Comparison of ENCODE assay signal across 8 cellular contexts in the genomic region with DNA sequence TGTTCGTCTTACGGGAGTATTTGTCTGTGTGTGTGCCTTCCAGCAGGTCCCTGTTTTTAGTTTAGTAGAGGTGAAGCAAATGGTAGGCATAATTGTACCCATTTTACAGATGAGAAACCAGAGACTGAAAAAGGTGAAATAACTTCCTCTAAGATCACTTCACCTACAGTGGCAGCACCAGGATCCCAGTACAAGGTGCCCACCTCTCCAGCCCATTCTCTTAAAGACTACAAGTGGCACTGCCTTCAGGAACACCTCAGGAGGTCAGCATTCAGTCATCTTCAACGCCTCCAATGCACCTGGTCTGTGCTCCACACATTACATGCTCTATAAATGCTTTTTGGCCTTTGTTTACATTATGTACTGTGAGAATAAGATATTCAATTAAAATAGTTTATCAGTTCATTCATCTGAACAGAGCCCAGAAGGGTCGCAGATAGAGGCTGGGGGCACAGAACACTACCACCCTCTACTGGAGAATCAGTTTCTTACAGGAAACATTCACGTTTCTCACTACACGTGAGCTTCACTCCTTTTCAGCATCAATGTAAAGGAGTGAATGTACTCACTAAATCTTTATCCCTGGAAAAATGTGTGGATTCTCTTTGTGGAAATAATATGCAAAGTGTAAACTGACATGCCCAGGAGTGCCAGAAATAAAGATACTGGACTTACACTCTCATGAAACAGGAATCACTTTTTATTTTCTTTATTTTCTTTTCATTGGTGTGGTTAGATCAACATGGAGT. TPM values are rescaled to one million over a fixed set of nuclear protein-coding genes. Genes with fewer than 3 reads are reported as not detected.
A peak's percentile ranks its signal among the peaks of the same experiment; 100 is the strongest.
DNase-seq lines count a peak whose midpoint lies in the region; ATAC-seq and TF ChIP-seq lines count a peak whose summit lies in the region.

No MANE protein-coding gene starts in this region.

- no peaks in the 10 kb centered on the region for H3K4me1 Mint-ChIP-seq in activated T-cell treated with anti-CD3 and anti-CD28 coated beads, Interleukin-2, amount 50 U/mL, for 72 hours (ENCODE audit: low read depth)
- no peaks in the 10 kb centered on the region for H3K4me1 Mint-ChIP-seq in activated T-cell treated with anti-CD3 and anti-CD28 coated beads, Interleukin-2, amount 50 U/mL, for 24 hours (ENCODE audit: low read depth)

- H3K27me3 ChIP-seq in Panc1 (ENCODE audit: control insufficient read depth, insufficient read depth, low read length) (no peaks in the 10 kb centered on the region), fibroblast of lung (ENCODE audit: control insufficient read depth, insufficient read depth, low read length) (no peaks in the 10 kb centered on the region), gastrocnemius medialis (no peaks in the 10 kb centered on the region)

- POLR2A ChIA-PET in Panc1 (lab: Charles Lee), result interaction anchor here (0.7 to 1.0 kb wide), 2 partner anchors 19 to 280 kb away, joined by 3 to 13 read pairs; no protein-coding TSS in a partner anchor

- DNase-seq in activated T-cell treated with anti-CD3 and anti-CD28 coated beads, Interleukin-2, amount 50 U/mL, for 72 hours, result peak; percentile 6 to 16
- DNase-seq in activated T-cell treated with anti-CD3 and anti-CD28 coated beads, Interleukin-2, amount 50 U/mL, for 24 hours, result no peak
- DNase-seq in Panc1 (ENCODE audit: low read depth, low spot score) (no peak), fibroblast of lung (ENCODE audit: low read depth in 2 of 2) (peak in 1 of 2 donors; percentile 32), gastrocnemius medialis (no peak), NOMO-1 (lab: John Stamatoyannopoulos, UW; ENCODE audit: unreplicated experiment in 2 of 2) (no peak), CD1c-positive myeloid dendritic cell (ENCODE audit: extremely low spot score) (no peak)

- H3K9ac ChIP-seq in fibroblast of lung (ENCODE audit: insufficient read depth, low read length), result no peak overlapping the region

- no peaks in the 10 kb centered on the region for H4K20me1 ChIP-seq in fibroblast of lung (ENCODE audit: control insufficient read depth, extremely low read depth, insufficient read depth, low read length)

- ATAC-seq in activated T-cell treated with anti-CD3 and anti-CD28 coated beads, Interleukin-2, amount 50 U/mL, for 72 hours (replicated peaks in 1 of 2), result no peak
- ATAC-seq in Panc1 (peak; percentile 66), gastrocnemius medialis (peak; percentile 28 to 68), GM18909 (IDR thresholded peaks at IDR 0.05; ENCODE audit: poor library complexity, unreplicated experiment) (no peak)

- H3K27ac Mint-ChIP-seq in activated T-cell treated with anti-CD3 and anti-CD28 coated beads, Interleukin-2, amount 50 U/mL, for 72 hours, result no peak overlapping the region
- no peak overlapping the region for H3K27ac Mint-ChIP-seq in activated T-cell treated with anti-CD3 and anti-CD28 coated beads, Interleukin-2, amount 50 U/mL, for 24 hours

- TF ChIP-seq CTCF in Panc1 (IDR thresholded peaks at IDR 0.05), result peak; percentile 91
- peak; percentile 59 for TF ChIP-seq CTCF in fibroblast of lung (conservative IDR thresholded peaks at IDR 0.05 in 1 of 2, IDR thresholded peaks at IDR 0.05 in 1 of 2; ENCODE audit: low read depth in 1 of 2, low read length in 2 of 2)
- peak; percentile 41 to 71 (median 62) for TF ChIP-seq CTCF in gastrocnemius medialis (IDR thresholded peaks at IDR 0.05 in 4 of 5, conservative IDR thresholded peaks at IDR 0.05 in 1 of 5)

- no peak overlapping the region for H3K4me2 ChIP-seq in fibroblast of lung (ENCODE audit: extremely low read depth, insufficient read depth, low read length)

- no peaks in the 10 kb centered on the region for H3K36me3 ChIP-seq in Panc1 (ENCODE audit: control insufficient read depth, insufficient read depth, low read length)
- H3K36me3 ChIP-seq in fibroblast of lung (ENCODE audit: control insufficient read depth, insufficient read depth, low read length), result no peaks in the 10 kb centered on the region
- no peaks in the 10 kb centered on the region for H3K36me3 ChIP-seq in gastrocnemius medialis

- no peak overlapping the region for H3K4me3 Mint-ChIP-seq in activated T-cell treated with anti-CD3 and anti-CD28 coated beads, Interleukin-2, amount 50 U/mL, for 72 hours
- H3K4me3 Mint-ChIP-seq in activated T-cell treated with anti-CD3 and anti-CD28 coated beads, Interleukin-2, amount 50 U/mL, for 24 hours, result no peak overlapping the region

- H3K27ac ChIP-seq in Panc1 (ENCODE audit: low read length) (peak overlapping the region; percentile 100), fibroblast of lung (ENCODE audit: insufficient read depth, low read length) (no peak overlapping the region), gastrocnemius medialis (peak overlapping the region in 2 of 4 donors; percentile 18 to 35)

- H3K36me3 Mint-ChIP-seq in activated T-cell treated with anti-CD3 and anti-CD28 coated beads, Interleukin-2, amount 50 U/mL, for 72 hours (ENCODE audit: insufficient read depth in 2 of 2), result no peaks in the 10 kb centered on the region
- H3K36me3 Mint-ChIP-seq in activated T-cell treated with anti-CD3 and anti-CD28 coated beads, Interleukin-2, amount 50 U/mL, for 24 hours (ENCODE audit: low read depth), result no peaks in the 10 kb centered on the region

- peaks cover 11% of the 10 kb centered on the region for H3K27me3 Mint-ChIP-seq in activated T-cell treated with anti-CD3 and anti-CD28 coated beads, Interleukin-2, amount 50 U/mL, for 72 hours (ENCODE audit: low read depth)
- peaks cover 30% of the 10 kb centered on the region for H3K27me3 Mint-ChIP-seq in activated T-cell treated with anti-CD3 and anti-CD28 coated beads, Interleukin-2, amount 50 U/mL, for 24 hours

- H3K4me1 ChIP-seq in Panc1 (ENCODE audit: control insufficient read depth, insufficient read depth, low read length) (peaks cover 68% of the 10 kb centered on the region), fibroblast of lung (ENCODE audit: control insufficient read depth, extremely low read depth, insufficient read depth, low read length) (no peaks in the 10 kb centered on the region), gastrocnemius medialis (peaks cover 0 to 7% of the 10 kb centered on the region in 2 donors)

- no peak overlapping the region for H2AFZ ChIP-seq in fibroblast of lung (ENCODE audit: low read length)

- H3K4me3 ChIP-seq in Panc1 (ENCODE audit: low read depth in 2 of 2, low read length in 2 of 2), result no peak overlapping the region
- H3K4me3 ChIP-seq in fibroblast of lung (replicated peaks in 1 of 4; ENCODE audit: control extremely low read depth in 1 of 4, insufficient read depth in 1 of 4, low read depth in 3 of 4, low read length in 4 of 4), result no peak overlapping the region
- no peak overlapping the region for H3K4me3 ChIP-seq in gastrocnemius medialis

- in situ Hi-C loops in Panc1 (cut with HindIII; ENCODE audit: low pct_unique_long_range_greater_than_20kb, low sequenced_read_pairs), result no loop called here
- in situ Hi-C loops in gastrocnemius medialis (cut with MboI; ENCODE audit: low sequenced_read_pairs in 4 of 4), result loop anchor here in 3 of 4 donors (5.0 to 10.0 kb wide), 3 partner anchors 151 to 239 kb away; no protein-coding TSS in a partner anchor

- peaks cover 12% of the 10 kb centered on the region; the same call in 1 of the 2 replicates for H3K9me3 ChIP-seq in Panc1 (ENCODE audit: control insufficient read depth, insufficient read depth, low read depth, low read length)
- no peaks in the 10 kb centered on the region for H3K9me3 ChIP-seq in fibroblast of lung (ENCODE audit: control insufficient read depth, insufficient read depth, low read depth, low read length)
- no peaks in the 10 kb centered on the region for H3K9me3 ChIP-seq in gastrocnemius medialis

- H3K9me3 Mint-ChIP-seq in activated T-cell treated with anti-CD3 and anti-CD28 coated beads, Interleukin-2, amount 50 U/mL, for 72 hours, result no peaks in the 10 kb centered on the region
- H3K9me3 Mint-ChIP-seq in activated T-cell treated with anti-CD3 and anti-CD28 coated beads, Interleukin-2, amount 50 U/mL, for 24 hours, result no peaks in the 10 kb centered on the region

- intact Hi-C loops in Panc1 (cut with micrococcal nuclease; ENCODE audit: unreplicated experiment) (loop anchor here (5.0 kb wide), 2 partner anchors 151 to 231 kb away; no protein-coding TSS in a partner anchor), gastrocnemius medialis (cut with DNase I; ENCODE audit: low total_unique reads) (loop anchor here (2.0 to 5.0 kb wide), 3 partner anchors 71 to 231 kb away; no protein-coding TSS in a partner anchor)

- no peak for TF ChIP-seq POLR2A in gastrocnemius medialis (IDR thresholded peaks at IDR 0.05)

- no TSS peak for BruUV-seq in Panc1 (replicated peaks; lab: Mats Ljungman, UMichigan)

- CTCF ChIA-PET in Panc1 (lab: Charles Lee), result interaction anchor here (0.6 to 1.7 kb wide), 8 partner anchors 13 to 232 kb away, joined by 3 to 9 read pairs (median 5); no protein-coding TSS in a partner anchor

- no peaks in the 10 kb centered on the region for H3K79me2 ChIP-seq in fibroblast of lung (ENCODE audit: control insufficient read depth, insufficient read depth, low read length)

RNA-seq across cellular contexts. Expression of a gene that starts 45.5 kb away (rescaled TPM):
- 100 to 1,000 TPM; 186 to 219 TPM for total RNA-seq in activated T-cell treated with anti-CD3 and anti-CD28 coated beads, Interleukin-2, amount 50 U/mL, for 72 hours
- total RNA-seq in Panc1 (2021; ENCODE audit: unreplicated experiment) (274 TPM), fibroblast of lung (4.9 and 5.3 TPM in 2 replicates), gastrocnemius medialis (100 to 1,000 TPM in 3 of 4 donors, 10 to 100 TPM in 1; 84.7 to 203 (median 150) TPM)
- 97.4 TPM for polyA plus RNA-seq in Panc1 (2012; ENCODE audit: insufficient read length)
- 13.6 and 14.0 TPM in 2 replicates for polyA plus RNA-seq in fibroblast of lung
- polyA plus RNA-seq in fibroblast of lung (2012), result 5.0 and 7.8 TPM in 2 replicates
- polyA minus RNA-seq in fibroblast of lung (ENCODE audit: low replicate concordance), result 24.8 and 51.0 TPM in 2 replicates

Comparison
In these comparisons a context has a peak if more than half of its experiments do, and no peak if none do; other contexts are left out.
1. DNase-seq: peak in activated T-cell treated with anti-CD3 and anti-CD28 coated beads, Interleukin-2, amount 50 U/mL, for 72 hours (2 of 2); none in activated T-cell treated with anti-CD3 and anti-CD28 coated beads, Interleukin-2, amount 50 U/mL, for 24 hours (single experiment), Panc1 (single experiment), gastrocnemius medialis (0 of 2), NOMO-1 (0 of 2) and CD1c-positive myeloid dendritic cell (single experiment).
2. ATAC-seq: peak in Panc1 (single experiment) and gastrocnemius medialis (2 of 2); none in activated T-cell treated with anti-CD3 and anti-CD28 coated beads, Interleukin-2, amount 50 U/mL, for 72 hours (0 of 2) and GM18909 (single experiment).
3. RNA of a gene that starts 45.5 kb away (total RNA-seq): 274 TPM in Panc1 (single experiment), 186 to 219 TPM in activated T-cell treated with anti-CD3 and anti-CD28 coated beads, Interleukin-2, amount 50 U/mL, for 72 hours and 84.7 to 203 TPM in gastrocnemius medialis; 4.9 to 5.3 TPM in fibroblast of lung; every median in the first group is over 10 times any median in the second.
4. Peak in every context shown above with its lines, with median percentiles within 50 percentile points of each other: CTCF ChIP-seq.